Comparison of ENCODE assay signal across 10 cellular contexts in genomic region chr7:103660455-103661371, GRCh38.
A peak's percentile ranks its signal among the peaks of the same experiment; 100 is the strongest.
DNase-seq lines count a peak whose midpoint lies in the region; ATAC-seq lines count a peak whose summit lies in the region.
"Had no signal": no experiment of that assay in that cellular context is flagged by ENCODE, and none has a peak within 500 bp of the region (broad histone marks: within the 10 kb centered on the region; RNA-seq: fewer than 3 reads in every experiment).

No MANE protein-coding gene starts in this region.

- no peak overlapping the region for H3K4me3 ChIP-seq in SJCRH30
- H3K4me3 ChIP-seq: thyroid gland had no signal

- no peaks in the 10 kb centered on the region for H3K27me3 ChIP-seq in SJCRH30
- H3K27me3 ChIP-seq: thyroid gland had no signal

- H3K4me1 ChIP-seq in SJCRH30 = peaks cover 65% of the 10 kb centered on the region
- H3K4me1 ChIP-seq: thyroid gland had no signal

- no peak for ATAC-seq in GM18870 (IDR thresholded peaks at IDR 0.05; ENCODE audit: unreplicated experiment)
- ATAC-seq: activated T-helper 17 cell treated with anti-CD3 and anti-CD28 coated beads, Interleukin-2, amount 50 U/mL, for 72 hours had no signal

- H3K9me3 ChIP-seq in SJCRH30 (replicated peaks) = no peaks in the 10 kb centered on the region
- H3K9me3 ChIP-seq: thyroid gland had no signal

- peak overlapping the region; percentile 68 for H3K27ac ChIP-seq in SJCRH30

- peak; percentile 46 for DNase-seq in SIG-M5 treated with dmso at 0.1 percent for 504 hours (lab: John Stamatoyannopoulos, UW; ENCODE audit: unreplicated experiment)
- DNase-seq in SIG-M5 (lab: John Stamatoyannopoulos, UW) = no peak
- DNase-seq in SJCRH30 = peak; percentile 26 to 83
- peak; percentile 14 for DNase-seq in foreskin melanocyte
- DNase-seq in stromal cell of bone marrow (ENCODE audit: low read depth) = peak; percentile 19
- DNase-seq in activated T-cell treated with anti-CD3 and anti-CD28 coated beads, Interleukin-2, amount 50 U/mL, for 48 hours = no peak
- no peak for DNase-seq in activated CD8-positive, alpha-beta memory T cell treated with anti-CD3 and anti-CD28 coated beads, Interleukin-2, amount 50 U/mL, for 4 hours
- DNase-seq: thyroid gland had no signal

- H3K36me3 ChIP-seq in SJCRH30 = no peaks in the 10 kb centered on the region
- H3K36me3 ChIP-seq: thyroid gland had no signal

Comparison
In these comparisons a context has a peak if more than half of its experiments do, and no peak if none do; other contexts are left out.
1. DNase-seq: peak in SIG-M5 treated with dmso at 0.1 percent for 504 hours (single experiment), SJCRH30 (2 of 2), foreskin melanocyte (single experiment) and stromal cell of bone marrow (single experiment); none in SIG-M5 (single experiment), activated T-cell treated with anti-CD3 and anti-CD28 coated beads, Interleukin-2, amount 50 U/mL, for 48 hours (0 of 2) and activated CD8-positive, alpha-beta memory T cell treated with anti-CD3 and anti-CD28 coated beads, Interleukin-2, amount 50 U/mL, for 4 hours (single experiment).